In genomic region chrX:68932611-68933010, GRCh38 we compare ENCODE assay signal across 20 cellular contexts.
DNase-seq lines count a peak whose midpoint lies in the region; ATAC-seq, FAIRE-seq and TF ChIP-seq lines count a peak whose summit lies in the region.
"Had no signal": no experiment of that assay in that cellular context is flagged by ENCODE, and none has a peak within 500 bp of the region (broad histone marks: within the 10 kb centered on the region; RNA-seq: fewer than 3 reads in every experiment).

No MANE protein-coding gene starts in this region.

- POLR2A ChIA-PET in HepG2 (lab: Yijun Ruan, JAX), result no interaction called here

- H3K36me3 ChIP-seq in liver (ENCODE audit: control insufficient read depth in 4 of 4, insufficient read depth in 3 of 4, low read depth in 1 of 4, low read length in 3 of 4), result no peaks in the 10 kb centered on the region
- H3K36me3 ChIP-seq in HepG2 (replicated peaks in 1 of 2; ENCODE audit: control insufficient read depth in 1 of 2, insufficient read depth in 2 of 2, low read length in 2 of 2), result no peaks in the 10 kb centered on the region
- H3K36me3 ChIP-seq in left ventricle myocardium inferior, result no peaks in the 10 kb centered on the region
- H3K36me3 ChIP-seq in neural progenitor cell, result no peaks in the 10 kb centered on the region
- no peaks in the 10 kb centered on the region for H3K36me3 ChIP-seq in aorta (ENCODE audit: control insufficient read depth in 1 of 2, insufficient read depth in 2 of 2, low read length in 1 of 2)

- 31% methylated on average over 4 of the region's 4 CpGs for WGBS in liver
- 48% methylated on average over 4 of the region's 4 CpGs for WGBS in HepG2 (ENCODE audit: low lambda C conversion rate)
- 24 to 33% methylated on average over 4 of the region's 4 CpGs for WGBS in aorta, 2 donors

- no peak overlapping the region for H3K4me2 ChIP-seq in HepG2 (ENCODE audit: low read depth, low read length)
- no peak overlapping the region for H3K4me2 ChIP-seq in neural progenitor cell

- DNase-seq in HepG2 (ENCODE audit: low spot score) (no peak), left ventricle myocardium inferior (peak; percentile 18), neural progenitor cell (ENCODE audit: low spot score) (no peak), aorta (peak in 1 of 2 donors; percentile 46), NOMO-1 (lab: John Stamatoyannopoulos, UW; ENCODE audit: unreplicated experiment in 2 of 2) (no peak), pons (ENCODE audit: low spot score) (no peak), retina (no peak)
- DNase-seq: activated CD4-positive, alpha-beta T cell treated with anti-CD3 and anti-CD28 coated beads, Interleukin-2, amount 10 ng/mL, durations not matched to agents 24 days and 14 days; activated CD8-positive, alpha-beta memory T cell treated with anti-CD3 and anti-CD28 coated beads, Interleukin-2, amount 50 U/mL, for 48 hours; activated gamma-delta T cell treated with Interleukin-2 at 50 U/mL for 16 hours; DMS79 treated with DMSO at 0.1 percent for 48 hours; glutamatergic neuron; H7; KG1; NCI-H1048; SW 1271 had no signal

- no peak overlapping the region for H3K9ac ChIP-seq in liver (ENCODE audit: low read depth in 1 of 2, low read length in 2 of 2)
- H3K9ac ChIP-seq in HepG2 (ENCODE audit: insufficient read depth, low read depth, low read length), result no peak overlapping the region
- no peak overlapping the region for H3K9ac ChIP-seq in neural progenitor cell

- H3K27ac Mint-ChIP-seq in neural progenitor cell, result peak overlapping the region; percentile 2
- H3K27ac Mint-ChIP-seq: activated CD4-positive, alpha-beta T cell treated with anti-CD3 and anti-CD28 coated beads, Interleukin-2, amount 10 ng/mL, durations not matched to agents 24 days and 14 days; dendritic cell treated with granulocyte-macrophage colony-stimulating factor and Interleukin-4, amounts not matched to agents 40 ng/mL and 50 ng/mL, for 4 days; stimulated activated memory B cell treated with anti-CD40 and anti-IgM and Interleukin-4, amounts not matched to agents 10 μg/mL and 1 μg/mL and 100 μg/mL, for 72 hours had no signal

- H3K9me3 ChIP-seq in liver (ENCODE audit: control insufficient read depth in 4 of 4, low read length in 3 of 4) (no peaks in the 10 kb centered on the region), HepG2 (ENCODE audit: low read length) (no peaks in the 10 kb centered on the region), left ventricle myocardium inferior (replicated peaks) (no peaks in the 10 kb centered on the region), neural progenitor cell (ENCODE audit: low read depth) (no peaks in the 10 kb centered on the region), aorta (ENCODE audit: control insufficient read depth, low read length) (no peaks in the 10 kb centered on the region)

- CTCF ChIA-PET in HepG2 (lab: Yijun Ruan, JAX; ENCODE audit: low intra/inter-chr PET ratio, low total read pairs), result no interaction called here

- no peaks in the 10 kb centered on the region for H3K9me3 Mint-ChIP-seq in neural progenitor cell
- H3K9me3 Mint-ChIP-seq: activated CD4-positive, alpha-beta T cell treated with anti-CD3 and anti-CD28 coated beads, Interleukin-2, amount 10 ng/mL, durations not matched to agents 24 days and 14 days; dendritic cell treated with granulocyte-macrophage colony-stimulating factor and Interleukin-4, amounts not matched to agents 40 ng/mL and 50 ng/mL, for 4 days; stimulated activated memory B cell treated with anti-CD40 and anti-IgM and Interleukin-4, amounts not matched to agents 10 μg/mL and 1 μg/mL and 100 μg/mL, for 72 hours had no signal

- TF ChIP-seq EP300 in HepG2 (IDR thresholded peaks at IDR 0.05; ENCODE audit: low read depth in 2 of 2, low read length in 2 of 2), result no peak
- no peak for TF ChIP-seq EP300 in HepG2 (CRISPR knock-in tag; IDR thresholded peaks at IDR 0.05; ENCODE audit: borderline replicate concordance)

- TF ChIP-seq CTCF in liver (IDR thresholded peaks at IDR 0.05; ENCODE audit: low read depth, low read length, missing input control) (no peak), HepG2 (CRISPR knock-in tag; IDR thresholded peaks at IDR 0.05) (no peak), left ventricle myocardium inferior (IDR thresholded peaks at IDR 0.05; ENCODE audit: borderline replicate concordance) (no peak), neural progenitor cell (IDR thresholded peaks at IDR 0.05) (no peak)

- H3K4me3 ChIP-seq in liver (ENCODE audit: low read depth in 1 of 3, low read length in 3 of 3) (no peak overlapping the region), HepG2 (replicated peaks in 1 of 3; ENCODE audit: insufficient read depth in 1 of 3, low read depth in 2 of 3, low read length in 3 of 3) (no peak overlapping the region), left ventricle myocardium inferior (no peak overlapping the region), neural progenitor cell (no peak overlapping the region), aorta (ENCODE audit: low read length in 2 of 2) (no peak overlapping the region)

- no peak overlapping the region for H2AFZ ChIP-seq in HepG2 (ENCODE audit: low read length)
- H2AFZ ChIP-seq in neural progenitor cell (replicated peaks), result no peak overlapping the region

- peaks cover 37% of the 10 kb centered on the region for H3K4me1 Mint-ChIP-seq in neural progenitor cell
- H3K4me1 Mint-ChIP-seq: activated CD4-positive, alpha-beta T cell treated with anti-CD3 and anti-CD28 coated beads, Interleukin-2, amount 10 ng/mL, durations not matched to agents 24 days and 14 days; stimulated activated memory B cell treated with anti-CD40 and anti-IgM and Interleukin-4, amounts not matched to agents 10 μg/mL and 1 μg/mL and 100 μg/mL, for 72 hours had no signal

- no TSS peak for BruUV-seq in HepG2 (replicated peaks; lab: Mats Ljungman, UMichigan)

- H3K27ac ChIP-seq in liver (ENCODE audit: low read depth in 1 of 2, low read length in 2 of 2) (no peak overlapping the region), HepG2 (ENCODE audit: extremely low read length, insufficient read depth, low read length) (no peak overlapping the region), left ventricle myocardium inferior (replicated peaks) (peak overlapping the region; percentile 81), neural progenitor cell (no peak overlapping the region), aorta (ENCODE audit: low read depth in 1 of 2, low read length in 2 of 2) (no peak overlapping the region)

- no peaks in the 10 kb centered on the region for H3K4me1 ChIP-seq in liver (ENCODE audit: control insufficient read depth in 4 of 4, insufficient read depth in 4 of 4, low read length in 3 of 4)
- no peaks in the 10 kb centered on the region for H3K4me1 ChIP-seq in HepG2 (ENCODE audit: insufficient read depth, low read length)
- peaks cover 61% of the 10 kb centered on the region for H3K4me1 ChIP-seq in left ventricle myocardium inferior
- H3K4me1 ChIP-seq in neural progenitor cell, result no peaks in the 10 kb centered on the region
- no peaks in the 10 kb centered on the region for H3K4me1 ChIP-seq in aorta (ENCODE audit: control insufficient read depth in 1 of 2, insufficient read depth in 2 of 2, low read length in 2 of 2)

- H3K79me2 ChIP-seq in HepG2 (ENCODE audit: insufficient read depth, low read length), result no peaks in the 10 kb centered on the region
- H3K79me2 ChIP-seq in neural progenitor cell (ENCODE audit: low read depth), result no peaks in the 10 kb centered on the region

- H4K20me1 ChIP-seq in HepG2 (ENCODE audit: insufficient read depth, low read length), result no peaks in the 10 kb centered on the region
- H4K20me1 ChIP-seq in neural progenitor cell (ENCODE audit: low read depth), result no peaks in the 10 kb centered on the region

- peak in 1 of 2 donors; percentile 18 for TF ChIP-seq RAD21 in liver (IDR thresholded peaks at IDR 0.05)
- no peak for TF ChIP-seq RAD21 in HepG2 (CRISPR knock-in tag; IDR thresholded peaks at IDR 0.05)

- peaks cover 4% of the 10 kb centered on the region for H3K27me3 Mint-ChIP-seq in neural progenitor cell (ENCODE audit: insufficient read depth, low read depth)
- H3K27me3 Mint-ChIP-seq: activated CD4-positive, alpha-beta T cell treated with anti-CD3 and anti-CD28 coated beads, Interleukin-2, amount 10 ng/mL, durations not matched to agents 24 days and 14 days; dendritic cell treated with granulocyte-macrophage colony-stimulating factor and Interleukin-4, amounts not matched to agents 40 ng/mL and 50 ng/mL, for 4 days; stimulated activated memory B cell treated with anti-CD40 and anti-IgM and Interleukin-4, amounts not matched to agents 10 μg/mL and 1 μg/mL and 100 μg/mL, for 72 hours had no signal

- no peak for TF ChIP-seq POLR2A in HepG2 (IDR thresholded peaks at IDR 0.05; ENCODE audit: insufficient read depth in 1 of 2, low read depth in 2 of 2, low read length in 2 of 2)

- H3K4me3 Mint-ChIP-seq in neural progenitor cell, result no peak overlapping the region
- H3K4me3 Mint-ChIP-seq: activated CD4-positive, alpha-beta T cell treated with anti-CD3 and anti-CD28 coated beads, Interleukin-2, amount 10 ng/mL, durations not matched to agents 24 days and 14 days; dendritic cell treated with granulocyte-macrophage colony-stimulating factor and Interleukin-4, amounts not matched to agents 40 ng/mL and 50 ng/mL, for 4 days; stimulated activated memory B cell treated with anti-CD40 and anti-IgM and Interleukin-4, amounts not matched to agents 10 μg/mL and 1 μg/mL and 100 μg/mL, for 72 hours had no signal

- no peaks in the 10 kb centered on the region for H3F3A ChIP-seq in neural progenitor cell (ENCODE audit: low read depth)

- intact Hi-C loops in HepG2 (cut with micrococcal nuclease; ENCODE audit: unreplicated experiment), result no loop called here
- intact Hi-C loops in left ventricle myocardium inferior (cut with micrococcal nuclease), result no loop called here
- intact Hi-C loops in aorta (cut with DNase I), result loop anchor here (10.0 kb wide), 2 partner anchors 62 to 98 kb away; no protein-coding TSS in a partner anchor

- H3K27me3 ChIP-seq in liver (ENCODE audit: control insufficient read depth in 4 of 4, insufficient read depth in 4 of 4, low read length in 3 of 4) (no peaks in the 10 kb centered on the region), HepG2 (ENCODE audit: control insufficient read depth in 1 of 2, insufficient read depth in 2 of 2, low read length in 2 of 2) (no peaks in the 10 kb centered on the region), left ventricle myocardium inferior (ENCODE audit: low read depth) (no peaks in the 10 kb centered on the region), neural progenitor cell (no peaks in the 10 kb centered on the region), aorta (ENCODE audit: control insufficient read depth in 1 of 2, insufficient read depth in 2 of 2, low read length in 1 of 2) (no peaks in the 10 kb centered on the region)

- H3K36me3 Mint-ChIP-seq in neural progenitor cell, result no peaks in the 10 kb centered on the region
- H3K36me3 Mint-ChIP-seq: stimulated activated memory B cell treated with anti-CD40 and anti-IgM and Interleukin-4, amounts not matched to agents 10 μg/mL and 1 μg/mL and 100 μg/mL, for 72 hours had no signal

- no peak for FAIRE-seq in HepG2 (lab: Jason Lieb, UNC)
- FAIRE-seq: A204.1 had no signal

- ATAC-seq in HepG2 (no peak), aorta (ENCODE audit: low FRiP score) (peak; percentile 12)
- ATAC-seq: stimulated activated memory B cell treated with anti-CD40 and anti-IgM and Interleukin-4, amounts not matched to agents 10 μg/mL and 1 μg/mL and 100 μg/mL, for 72 hours had no signal

- in situ Hi-C loops in HepG2 (cut with HindIII; ENCODE audit: extremely low pct_ligation_motif_present, low pct_unique_long_range_greater_than_20kb), result no loop called here

Comparison
In these comparisons a context has a peak if more than half of its experiments do, and no peak if none do; other contexts are left out.
1. intact Hi-C loops: an anchor here in aorta (10.0 kb wide); none called in HepG2 and left ventricle myocardium inferior.